15 cellular contexts compared by ENCODE assay signal in the genomic region with DNA sequence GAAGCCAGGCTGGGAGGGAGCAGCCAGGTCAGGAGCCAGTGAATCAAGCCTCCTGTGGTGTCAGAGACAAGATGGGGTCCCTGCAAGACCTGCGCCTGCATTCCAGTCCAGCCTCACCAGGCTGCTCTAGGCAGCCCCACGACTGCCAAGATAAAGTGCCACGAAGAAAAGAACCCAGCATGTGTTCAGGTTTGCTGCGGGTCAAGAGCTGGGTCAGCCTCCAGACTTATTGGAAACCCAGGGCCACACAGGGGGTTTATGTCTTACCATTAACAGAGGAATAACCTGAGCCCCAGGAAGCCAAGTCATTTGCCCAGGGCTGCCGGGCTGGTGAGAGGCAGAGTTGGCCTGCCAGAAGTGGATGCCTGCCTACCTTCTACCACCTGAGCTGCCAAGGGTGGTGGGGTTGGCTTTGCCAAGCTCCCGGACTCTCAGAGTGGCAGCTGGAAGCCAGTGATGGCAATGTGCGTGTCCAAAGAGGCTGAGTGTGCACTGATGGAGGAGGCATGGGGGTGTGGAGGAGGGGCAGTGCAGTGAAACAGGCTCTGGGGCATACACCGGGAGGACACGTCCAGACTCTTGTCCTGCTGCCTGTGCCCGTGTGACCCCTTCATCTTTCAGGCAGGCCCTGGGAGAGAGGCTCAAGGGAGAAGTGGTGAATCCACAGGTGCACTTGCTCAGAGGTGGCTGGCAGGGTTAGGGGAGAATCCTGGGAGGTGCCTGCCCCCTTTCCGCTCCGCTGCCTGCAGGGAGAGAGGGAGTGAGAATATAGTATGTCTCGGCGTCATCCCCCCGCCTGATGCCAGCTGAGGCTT. TPM values are rescaled to one million over a fixed set of nuclear protein-coding genes. Genes with fewer than 3 reads are reported as not detected.
DNase-seq lines count a peak whose midpoint lies in the region; ATAC-seq and TF ChIP-seq lines count a peak whose summit lies in the region.
"Had no signal": no experiment of that assay in that cellular context is flagged by ENCODE, and none has a peak within 500 bp of the region (broad histone marks: within the 10 kb centered on the region; RNA-seq: fewer than 3 reads in every experiment).

No MANE protein-coding gene starts in this region.

- H3K4me1 Mint-ChIP-seq in activated T-helper 2 cell treated with anti-CD3 and anti-CD28 coated beads, Interferon-gamma antibody, Interleukin-2, Interleukin-4, amounts not matched to agents 10 μg/mL and 5 μg/mL and 100 μg/mL, durations not matched to agents 14 hours and 24 hours and 36 hours (ENCODE audit: low read depth), result peaks cover under 1% of the 10 kb centered on the region

- peak; percentile 39 for DNase-seq in NCI-H2029 (lab: John Stamatoyannopoulos, UW)
- no peak for DNase-seq in esophagus muscularis mucosa (ENCODE audit: extremely low spot score)
- DNase-seq in activated T-helper 2 cell treated with anti-CD3 and anti-CD28 coated beads, Interferon-gamma antibody, Interleukin-2, Interleukin-4, amounts not matched to agents 10 μg/mL and 5 μg/mL and 100 μg/mL, durations not matched to agents 14 hours and 24 hours and 36 hours (ENCODE audit: low spot score), result no peak
- DNase-seq in NCI-H1048 (lab: John Stamatoyannopoulos, UW), result no peak
- DNase-seq: activated CD8-positive, alpha-beta memory T cell treated with anti-CD3 and anti-CD28 coated beads, Interleukin-2, amount 50 U/mL, for 4 hours; activated naive CD4-positive, alpha-beta T cell treated with Interleukin-2 at 50 U/mL for 16 hours; effector memory CD8-positive, alpha-beta T cell had no signal

- TF ChIP-seq CTCF in esophagus muscularis mucosa (IDR thresholded peaks at IDR 0.05), result no peak

- H3K4me3 ChIP-seq in esophagus muscularis mucosa, result peak overlapping the region; percentile 77 to 81 (median 78)
- peak overlapping the region; percentile 63 to 83 (median 82) for H3K4me3 ChIP-seq in skeletal muscle tissue (ENCODE audit: low read length in 3 of 3)

- no peaks in the 10 kb centered on the region for H3K9me3 Mint-ChIP-seq in activated T-helper 2 cell treated with anti-CD3 and anti-CD28 coated beads, Interferon-gamma antibody, Interleukin-2, Interleukin-4, amounts not matched to agents 10 μg/mL and 5 μg/mL and 100 μg/mL, durations not matched to agents 14 hours and 24 hours and 36 hours
- H3K9me3 Mint-ChIP-seq: effector memory CD8-positive, alpha-beta T cell; T-helper 2 cell treated with Interferon-gamma antibody and Interleukin-4, amounts not matched to agents 5 μg/mL and 100 μg/mL, for 36 hours had no signal

- H3K36me3 ChIP-seq in ES-I3 (ENCODE audit: insufficient read depth, low read length) (no peaks in the 10 kb centered on the region), esophagus muscularis mucosa (peaks cover 0 to 10% (median 3%) of the 10 kb centered on the region in 4 donors), skeletal muscle tissue (ENCODE audit: control insufficient read depth in 3 of 3, insufficient read depth in 3 of 3, low read length in 3 of 3) (peaks cover 0 to 4% (median 2%) of the 10 kb centered on the region in 3 donors)

- H3K9ac ChIP-seq in ES-I3 (ENCODE audit: low read depth, low read length), result peak overlapping the region; percentile 53; the same call in 1 of the 2 replicates
- H3K9ac ChIP-seq in skeletal muscle tissue (ENCODE audit: low read depth in 1 of 3, low read length in 3 of 3), result peak overlapping the region; percentile 21 to 83 (median 77)

- H3K36me3 Mint-ChIP-seq in activated T-helper 2 cell treated with anti-CD3 and anti-CD28 coated beads, Interferon-gamma antibody, Interleukin-2, Interleukin-4, amounts not matched to agents 10 μg/mL and 5 μg/mL and 100 μg/mL, durations not matched to agents 14 hours and 24 hours and 36 hours (ENCODE audit: low read depth), result no peaks in the 10 kb centered on the region

- peaks cover 36% of the 10 kb centered on the region for H3K27me3 Mint-ChIP-seq in activated T-helper 2 cell treated with anti-CD3 and anti-CD28 coated beads, Interferon-gamma antibody, Interleukin-2, Interleukin-4, amounts not matched to agents 10 μg/mL and 5 μg/mL and 100 μg/mL, durations not matched to agents 14 hours and 24 hours and 36 hours (ENCODE audit: low read depth)

- no peak overlapping the region for H3K4me3 Mint-ChIP-seq in activated T-helper 2 cell treated with anti-CD3 and anti-CD28 coated beads, Interferon-gamma antibody, Interleukin-2, Interleukin-4, amounts not matched to agents 10 μg/mL and 5 μg/mL and 100 μg/mL, durations not matched to agents 14 hours and 24 hours and 36 hours (ENCODE audit: low read depth)
- H3K4me3 Mint-ChIP-seq: T-helper 2 cell treated with Interferon-gamma antibody and Interleukin-4, amounts not matched to agents 5 μg/mL and 100 μg/mL, for 36 hours had no signal

- H3K4me1 ChIP-seq in ES-I3 (ENCODE audit: insufficient read depth, low read length), result peaks cover 12% of the 10 kb centered on the region; the same call in 1 of the 2 replicates
- peaks cover 24 to 73% (median 66%) of the 10 kb centered on the region in 4 donors for H3K4me1 ChIP-seq in esophagus muscularis mucosa
- H3K4me1 ChIP-seq in skeletal muscle tissue (ENCODE audit: control insufficient read depth in 3 of 3, insufficient read depth in 3 of 3, low read length in 3 of 3), result peaks cover 27 to 55% (median 44%) of the 10 kb centered on the region in 3 donors

- peaks cover 0 to 8% (median 5%) of the 10 kb centered on the region in 4 donors for H3K27me3 ChIP-seq in esophagus muscularis mucosa
- peaks cover 0 to 11% (median 8%) of the 10 kb centered on the region in 3 donors for H3K27me3 ChIP-seq in skeletal muscle tissue (ENCODE audit: control insufficient read depth in 3 of 3, insufficient read depth in 3 of 3, low read length in 3 of 3)

- intact Hi-C loops in esophagus muscularis mucosa (cut with DNase I), result no loop called here
- intact Hi-C loops in activated T-helper 2 cell treated with anti-CD3 and anti-CD28 coated beads, Interferon-gamma antibody, Interleukin-2, Interleukin-4, amounts not matched to agents 10 μg/mL and 5 μg/mL and 100 μg/mL, durations not matched to agents 14 hours and 24 hours and 36 hours (cut with micrococcal nuclease), result no loop called here

- TF ChIP-seq POLR2A in esophagus muscularis mucosa (IDR thresholded peaks at IDR 0.05; ENCODE audit: low read depth), result no peak

- H3K9me3 ChIP-seq in ES-I3 (ENCODE audit: control insufficient read depth, insufficient read depth, low read length) (no peaks in the 10 kb centered on the region), esophagus muscularis mucosa (no peaks in the 10 kb centered on the region), skeletal muscle tissue (ENCODE audit: control insufficient read depth in 3 of 3, low read length in 3 of 3) (no peaks in the 10 kb centered on the region)

- H3K27ac ChIP-seq in esophagus muscularis mucosa (replicated peaks in 1 of 4), result peak overlapping the region; percentile 86 to 94 (median 92)
- H3K27ac ChIP-seq in skeletal muscle tissue (ENCODE audit: low read depth, low read length), result no peak overlapping the region
- H3K27ac ChIP-seq: C4-2B had no signal

- no peak overlapping the region for H3K27ac Mint-ChIP-seq in activated T-helper 2 cell treated with anti-CD3 and anti-CD28 coated beads, Interferon-gamma antibody, Interleukin-2, Interleukin-4, amounts not matched to agents 10 μg/mL and 5 μg/mL and 100 μg/mL, durations not matched to agents 14 hours and 24 hours and 36 hours
- H3K27ac Mint-ChIP-seq: effector memory CD8-positive, alpha-beta T cell; T-helper 2 cell treated with Interferon-gamma antibody and Interleukin-4, amounts not matched to agents 5 μg/mL and 100 μg/mL, for 36 hours had no signal

- ATAC-seq in GM18909 (IDR thresholded peaks at IDR 0.05; ENCODE audit: poor library complexity, unreplicated experiment), result no peak
- ATAC-seq: effector memory CD8-positive, alpha-beta T cell; HepG2; left lobe of liver had no signal

- TF ChIP-seq EP300 in esophagus muscularis mucosa (IDR thresholded peaks at IDR 0.05), result no peak

- 45% methylated on average over 10 of the region's 15 CpGs for WGBS in esophagus muscularis mucosa

RNA-seq across cellular contexts. Expression of gene RASD2, which starts 1.7 kb away (rescaled TPM):
- 10 to 100 TPM; 18.4 to 53.6 (median 31.7) TPM for total RNA-seq in esophagus muscularis mucosa
- 1.0 TPM for total RNA-seq in skeletal muscle tissue
- total RNA-seq in activated T-helper 2 cell treated with anti-CD3 and anti-CD28 coated beads, Interferon-gamma antibody, Interleukin-2, Interleukin-4, amounts not matched to agents 10 μg/mL and 5 μg/mL and 100 μg/mL, durations not matched to agents 14 hours and 24 hours and 36 hours, result not detected in 2 replicates
- total RNA-seq: HepG2, left lobe of liver, pulmonary artery endothelial cell had no signal
